ENCODE assay signal across 22 cellular contexts in the genomic region with DNA sequence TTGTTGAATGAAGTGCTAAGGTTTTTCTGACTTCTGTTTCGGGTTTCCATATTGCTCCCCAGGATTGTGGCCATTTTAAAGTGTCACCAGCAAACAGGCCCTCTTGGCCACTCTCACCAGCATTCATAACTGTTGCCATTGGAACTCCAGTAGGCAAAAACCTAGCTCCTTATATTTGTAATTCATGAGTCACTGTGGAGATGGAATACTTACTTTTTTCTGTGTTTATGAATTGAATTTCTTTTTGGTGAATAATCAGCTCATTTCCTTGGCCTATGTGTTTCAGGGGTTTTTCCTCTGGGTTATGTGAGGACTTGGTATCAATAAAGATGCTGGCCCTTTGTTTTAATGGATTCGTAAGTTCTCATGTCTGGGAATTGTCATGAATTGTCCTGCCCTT.
A peak's percentile ranks its signal among the peaks of the same experiment; 100 is the strongest.
DNase-seq lines count a peak whose midpoint lies in the region; ATAC-seq, FAIRE-seq and TF ChIP-seq lines count a peak whose summit lies in the region.
"Had no signal": no experiment of that assay in that cellular context is flagged by ENCODE, and none has a peak within 500 bp of the region (broad histone marks: within the 10 kb centered on the region; RNA-seq: fewer than 3 reads in every experiment).

No MANE protein-coding gene starts in this region.

- no TSS peak for BruUV-seq in PC-3 (replicated peaks; lab: Mats Ljungman, UMichigan)
- no TSS peak for BruUV-seq in endothelial cell of umbilical vein (replicated peaks; lab: Mats Ljungman, UMichigan)

- TF ChIP-seq CTCF in PC-3 (conservative IDR thresholded peaks at IDR 0.05; ENCODE audit: low read depth, low read length) (no peak), endothelial cell of umbilical vein (IDR thresholded peaks at IDR 0.05; ENCODE audit: extremely low read depth in 1 of 2, insufficient read depth in 1 of 2, low read depth in 1 of 2, low read length in 2 of 2) (no peak)

- peak overlapping the region; percentile 82 for H3K27ac ChIP-seq in PC-3 (ENCODE audit: low read length)
- H3K27ac ChIP-seq in endothelial cell of umbilical vein (ENCODE audit: insufficient read depth, low read depth, low read length) = no peak overlapping the region
- H3K27ac ChIP-seq: right lobe of liver, SK-N-MC had no signal

- DNase-seq in EL (peak; percentile 76), PC-3 (peak; percentile 71), endothelial cell of umbilical vein (ENCODE audit: low read depth, low spot score) (peak; percentile 9), renal cortical epithelial cell (ENCODE audit: low read depth) (peak; percentile 16), NCI-H2029 treated with DMSO at 0.1 percent for 48 hours (lab: John Stamatoyannopoulos, UW) (no peak), hippocampal formation (lab: John Stamatoyannopoulos, UW) (no peak), foreskin melanocyte (no peak), activated gamma-delta T cell (lab: John Stamatoyannopoulos, UW) (no peak)
- DNase-seq: activated CD4-positive, alpha-beta T cell treated with anti-CD3 and anti-CD28 coated beads, Interleukin-2, amount 50 U/mL, for 48 hours; activated naive CD8-positive, alpha-beta T cell treated with anti-CD3 and anti-CD28 coated beads for 36 hours; activated T-cell treated with anti-CD3 and anti-CD28 coated beads, Interleukin-2, amount 50 U/mL, for 24 hours; CD4-positive, alpha-beta memory T cell; DND-41; H7; KBM-7; midbrain; NCI-H1417; NCI-H446; right lobe of liver; stimulated activated CD4-positive, alpha-beta T cell treated with anti-CD3 and anti-CD28 coated beads, Interleukin-2, amount 100 ng/mL, for 24 hours had no signal

- H3K9me2 ChIP-seq in PC-3 (replicated peaks; ENCODE audit: low read length) = no peaks in the 10 kb centered on the region

- H3K4me3 ChIP-seq in PC-3 (ENCODE audit: low read length) = no peak overlapping the region
- no peak overlapping the region for H3K4me3 ChIP-seq in endothelial cell of umbilical vein (replicated peaks in 1 of 3; ENCODE audit: insufficient read depth in 1 of 3, low read depth in 1 of 3, low read length in 3 of 3)
- H3K4me3 ChIP-seq: GM12878, right lobe of liver, SK-N-MC had no signal

- CTCF ChIA-PET in PC-3 (lab: Charles Lee) (no interaction called here), endothelial cell of umbilical vein (lab: Charles Lee) (interaction anchor here (1.0 to 1.4 kb wide), 2 partner anchors 62 to 136 kb away, joined by 4 to 7 read pairs; no protein-coding TSS in a partner anchor)

- peaks cover 7% of the 10 kb centered on the region for H3F3A ChIP-seq in PC-3 (ENCODE audit: low read length, unreplicated experiment)

- H3K36me3 ChIP-seq in PC-3 (ENCODE audit: low read depth, low read length) (no peaks in the 10 kb centered on the region), endothelial cell of umbilical vein (ENCODE audit: control insufficient read depth in 2 of 2, extremely low read depth in 1 of 2, insufficient read depth in 2 of 2, low read length in 2 of 2) (no peaks in the 10 kb centered on the region)
- H3K36me3 ChIP-seq: right lobe of liver had no signal

- dilution Hi-C loops in endothelial cell of umbilical vein (cut with MboI; ENCODE audit: extremely low pct_ligation_motif_present, low sequenced_read_pairs) = no loop called here

- POLR2A ChIA-PET in PC-3 (lab: Charles Lee; ENCODE audit: unreplicated experiment) (interaction anchor here (0.6 kb wide), 1 partner anchor 8 kb away, joined by 4 read pairs; no protein-coding TSS in a partner anchor), endothelial cell of umbilical vein (lab: Charles Lee) (no interaction called here)

- H3K4me2 ChIP-seq in PC-3 (ENCODE audit: low read length) (peak overlapping the region; percentile 55), endothelial cell of umbilical vein (ENCODE audit: insufficient read depth, low read length) (no peak overlapping the region)

- H3K4me1 ChIP-seq in PC-3 (ENCODE audit: insufficient read depth, low read length) (peaks cover 46% of the 10 kb centered on the region), endothelial cell of umbilical vein (ENCODE audit: control insufficient read depth, extremely low read depth, insufficient read depth, low read length) (no peaks in the 10 kb centered on the region)

- TF ChIP-seq POLR2A in endothelial cell of umbilical vein (IDR thresholded peaks at IDR 0.05; ENCODE audit: low read depth, low read length) = no peak

- H3K9ac ChIP-seq in PC-3 (ENCODE audit: low read length) (no peak overlapping the region), endothelial cell of umbilical vein (replicated peaks; ENCODE audit: extremely low read depth, insufficient read depth, low read length) (no peak overlapping the region)

- ATAC-seq in PC-3 = peak; percentile 59
- ATAC-seq: GM12878, right lobe of liver had no signal

- no peak overlapping the region for H2AFZ ChIP-seq in PC-3 (ENCODE audit: low read length)
- no peak overlapping the region for H2AFZ ChIP-seq in endothelial cell of umbilical vein (ENCODE audit: low read depth, low read length)

- no peak for FAIRE-seq in endothelial cell of umbilical vein (lab: Jason Lieb, UNC)
- FAIRE-seq: GM12878 had no signal

- H3K27me3 ChIP-seq in PC-3 (ENCODE audit: low read length) = no peaks in the 10 kb centered on the region
- H3K27me3 ChIP-seq in endothelial cell of umbilical vein (ENCODE audit: control insufficient read depth in 2 of 2, insufficient read depth in 2 of 2, low read length in 2 of 2) = no peaks in the 10 kb centered on the region
- H3K27me3 ChIP-seq: right lobe of liver had no signal

- H3K9me3 ChIP-seq in PC-3 (ENCODE audit: low read length) = no peaks in the 10 kb centered on the region
- no peaks in the 10 kb centered on the region for H3K9me3 ChIP-seq in endothelial cell of umbilical vein (replicated peaks; ENCODE audit: control insufficient read depth, insufficient read depth, low read length)
- H3K9me3 ChIP-seq: right lobe of liver had no signal

- H3K79me2 ChIP-seq in PC-3 (ENCODE audit: low read length) (no peaks in the 10 kb centered on the region), endothelial cell of umbilical vein (ENCODE audit: control insufficient read depth, insufficient read depth, low read length) (no peaks in the 10 kb centered on the region)

- intact Hi-C loops in PC-3 (cut with micrococcal nuclease) (loop anchor here (5.0 kb wide), 1 partner anchor 134 kb away; no protein-coding TSS in a partner anchor), endothelial cell of umbilical vein (cut with micrococcal nuclease) (no loop called here)

- no peaks in the 10 kb centered on the region for H3K9me1 ChIP-seq in endothelial cell of umbilical vein (replicated peaks; ENCODE audit: control insufficient read depth, extremely low read depth, insufficient read depth, low read length)

- H4K20me1 ChIP-seq in PC-3 (ENCODE audit: low read length) (no peaks in the 10 kb centered on the region), endothelial cell of umbilical vein (replicated peaks; ENCODE audit: control insufficient read depth, extremely low read depth, insufficient read depth, low read length) (no peaks in the 10 kb centered on the region)

TF ChIP-seq in endothelial cell of umbilical vein, 7 proteins besides CTCF, POLR2A, EP300 and RAD21:
- no peak for TF ChIP-seq FOS (IDR thresholded peaks at IDR 0.05; ENCODE audit: borderline replicate concordance, insufficient read depth, low read length)
- TF ChIP-seq, protein P1, sequence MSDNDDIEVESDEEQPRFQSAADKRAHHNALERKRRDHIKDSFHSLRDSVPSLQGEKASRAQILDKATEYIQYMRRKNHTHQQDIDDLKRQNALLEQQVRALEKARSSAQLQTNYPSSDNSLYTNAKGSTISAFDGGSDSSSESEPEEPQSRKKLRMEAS (IDR thresholded peaks at IDR 0.05; ENCODE audit: insufficient read depth, insufficient read length) = no peak
- no peak for TF ChIP-seq GATA2 (IDR thresholded peaks at IDR 0.05; ENCODE audit: insufficient read depth, insufficient read length, low read depth, low read length)
- no peak for TF ChIP-seq EZH2 (IDR thresholded peaks at IDR 0.05; ENCODE audit: borderline replicate concordance, low read depth, low read length, severe bottlenecking)
- TF ChIP-seq MYC (IDR thresholded peaks at IDR 0.05; ENCODE audit: low read depth, low read length) = no peak
- TF ChIP-seq JUN (IDR thresholded peaks at IDR 0.05; ENCODE audit: borderline replicate concordance, insufficient read depth, insufficient read length, low read depth) = no peak
- no peak for TF ChIP-seq POLR2AphosphoS5 (IDR thresholded peaks at IDR 0.05; ENCODE audit: insufficient read depth, low read depth, low read length)

Comparison
In these comparisons a context has a peak if more than half of its experiments do, and no peak if none do; other contexts are left out.
1. DNase-seq: peak in EL (single experiment), PC-3 (single experiment), endothelial cell of umbilical vein (single experiment) and renal cortical epithelial cell (single experiment); none in NCI-H2029 treated with DMSO at 0.1 percent for 48 hours (single experiment), hippocampal formation (0 of 2), foreskin melanocyte (single experiment) and activated gamma-delta T cell (single experiment).